Comparison of ENCODE assay signal across 8 cellular contexts in genomic region chr7:151340794-151341356, GRCh38. TPM values are rescaled to one million over a fixed set of nuclear protein-coding genes. Genes with fewer than 3 reads are reported as not detected.
DNase-seq lines count a peak whose midpoint lies in the region; ATAC-seq and TF ChIP-seq lines count a peak whose summit lies in the region.

No MANE protein-coding gene starts in this region.

- TF ChIP-seq CTCF in PC-9 (conservative IDR thresholded peaks at IDR 0.05) (no peak), osteoblast (IDR thresholded peaks at IDR 0.05; ENCODE audit: extremely low read depth, low read depth, low read length) (peak; percentile 9)

- H2AFZ ChIP-seq in PC-9, result peak overlapping the region; percentile 75
- peak overlapping the region; percentile 90 for H2AFZ ChIP-seq in osteoblast (ENCODE audit: low read length)

- POLR2A ChIA-PET in CD4-positive, alpha-beta memory T cell (lab: Charles Lee; ENCODE audit: partially characterized antibody), result interaction anchor here (0.7 to 4.4 kb wide), 10 partner anchors 11 to 312 kb away, joined by 3 to 49 read pairs (median 4); partner anchors contain the start of genes ABCB8, ABCF2, CRYGN and WDR86
- POLR2A ChIA-PET in PC-9 (lab: Charles Lee; ENCODE audit: unreplicated experiment), result interaction anchor here (0.7 to 0.8 kb wide), 3 partner anchors 413 to 1370 kb away, joined by 3 to 9 read pairs (median 4); partner anchors contain the start of gene GALNT11

- no peaks in the 10 kb centered on the region for H3K27me3 ChIP-seq in CD4-positive, alpha-beta memory T cell (ENCODE audit: insufficient read depth, low read length)
- H3K27me3 ChIP-seq in PC-9 (ENCODE audit: insufficient read depth, low read depth) (no peaks in the 10 kb centered on the region), esophagus (ENCODE audit: control insufficient read depth in 1 of 2, insufficient read depth in 2 of 2, low read length in 2 of 2) (no peaks in the 10 kb centered on the region), osteoblast (ENCODE audit: insufficient read depth, low read length) (no peaks in the 10 kb centered on the region)

- H3K4me3 ChIP-seq in CD4-positive, alpha-beta memory T cell (ENCODE audit: low read length in 2 of 2), result no peak overlapping the region
- H3K4me3 ChIP-seq in PC-9 (peak overlapping the region; percentile 87; the same call in 1 of the 2 replicates), esophagus (ENCODE audit: low read depth in 1 of 2, low read length in 2 of 2) (peak overlapping the region in 1 of 2 donors; percentile 94), osteoblast (ENCODE audit: insufficient read depth, low read length) (peak overlapping the region; percentile 88)

- H3K36me3 Mint-ChIP-seq in CD4-positive, alpha-beta memory T cell, result peaks cover 17 to 25% of the 10 kb centered on the region in 2 donors

- H3K27ac Mint-ChIP-seq in CD4-positive, alpha-beta memory T cell, result peak overlapping the region; percentile 86 to 97 (median 89)

- CTCF ChIA-PET in CD4-positive, alpha-beta memory T cell (lab: Charles Lee; ENCODE audit: partially characterized antibody), result interaction anchor here (0.6 to 6.4 kb wide), 5 partner anchors 10 to 97 kb away, joined by 3 to 52 read pairs (median 3); no protein-coding TSS in a partner anchor
- CTCF ChIA-PET in PC-9 (lab: Charles Lee), result interaction anchor here (0.6 kb wide), 1 partner anchor 750 kb away, joined by 4 read pairs; no protein-coding TSS in a partner anchor

- peaks cover 22% of the 10 kb centered on the region for H3K79me2 ChIP-seq in PC-9 (ENCODE audit: low read depth)
- H3K79me2 ChIP-seq in osteoblast (ENCODE audit: insufficient read depth, low read length), result peaks cover 18% of the 10 kb centered on the region

- H3F3A ChIP-seq in PC-9 (ENCODE audit: insufficient read depth, low read depth), result peaks cover 11% of the 10 kb centered on the region; the same call in 1 of the 2 replicates

- H3K4me1 Mint-ChIP-seq in CD4-positive, alpha-beta memory T cell, result peaks cover 19 to 40% (median 28%) of the 10 kb centered on the region in 4 donors

- ATAC-seq in HG02623 (IDR thresholded peaks at IDR 0.05; ENCODE audit: unreplicated experiment), result no peak
- ATAC-seq in GM18519 (IDR thresholded peaks at IDR 0.05; ENCODE audit: low FRiP score, unreplicated experiment), result no peak

- peak in 1 of 5 donors; percentile 14 for DNase-seq in CD4-positive, alpha-beta memory T cell
- no peak for DNase-seq in PC-9
- peak; percentile 37 for DNase-seq in osteoblast (ENCODE audit: insufficient read length, low spot score, missing footprints)
- DNase-seq in NCI-H510A (lab: John Stamatoyannopoulos, UW), result no peak
- DNase-seq in 8988T, result no peak

- peak overlapping the region; percentile 81 for H3K27ac ChIP-seq in CD4-positive, alpha-beta memory T cell (ENCODE audit: low read depth, low read length)
- no peak overlapping the region for H3K27ac ChIP-seq in PC-9
- peak overlapping the region; percentile 73 to 78 for H3K27ac ChIP-seq in esophagus (ENCODE audit: low read depth in 2 of 2, low read length in 1 of 2)
- H3K27ac ChIP-seq in osteoblast (ENCODE audit: low read depth, low read length), result no peak overlapping the region

- H3K27me3 Mint-ChIP-seq in CD4-positive, alpha-beta memory T cell, result no peaks in the 10 kb centered on the region

- peaks cover 28% of the 10 kb centered on the region for H3K4me1 ChIP-seq in CD4-positive, alpha-beta memory T cell (ENCODE audit: insufficient read depth, low read length)
- H3K4me1 ChIP-seq in PC-9 (replicated peaks; ENCODE audit: insufficient read depth) (peaks cover 19% of the 10 kb centered on the region), esophagus (ENCODE audit: control insufficient read depth in 2 of 2, insufficient read depth in 2 of 2, low read length in 1 of 2) (peaks cover 0 to 3% of the 10 kb centered on the region in 2 donors), osteoblast (ENCODE audit: insufficient read depth, low read length) (peaks cover 10% of the 10 kb centered on the region)

- peaks cover 0 to 5% (median 3%) of the 10 kb centered on the region in 8 donors for H3K9me3 Mint-ChIP-seq in CD4-positive, alpha-beta memory T cell

- peak overlapping the region; percentile 68 to 89 (median 82) for H3K4me3 Mint-ChIP-seq in CD4-positive, alpha-beta memory T cell

- peaks cover 20% of the 10 kb centered on the region; the same call in 1 of the 2 replicates for H4K20me1 ChIP-seq in PC-9 (ENCODE audit: insufficient read depth)
- H4K20me1 ChIP-seq in osteoblast (ENCODE audit: insufficient read depth, low read length), result peaks cover 4% of the 10 kb centered on the region

- H3K9me2 ChIP-seq in PC-9 (ENCODE audit: insufficient read depth), result no peaks in the 10 kb centered on the region

- no peaks in the 10 kb centered on the region for H3K9me3 ChIP-seq in CD4-positive, alpha-beta memory T cell (ENCODE audit: control insufficient read depth in 1 of 2, low read length in 2 of 2)
- H3K9me3 ChIP-seq in PC-9 (ENCODE audit: insufficient read depth, low read depth) (no peaks in the 10 kb centered on the region), esophagus (ENCODE audit: control insufficient read depth in 2 of 2, insufficient read depth in 1 of 2, low read depth in 1 of 2, low read length in 1 of 2) (no peaks in the 10 kb centered on the region), osteoblast (ENCODE audit: low read depth, low read length) (no peaks in the 10 kb centered on the region)

- intact Hi-C loops in CD4-positive, alpha-beta memory T cell (cut with micrococcal nuclease), result loop anchor here (1.0 to 10.0 kb wide), 4 partner anchors 9 to 536 kb away; partner anchors contain the start of gene PRKAG2
- intact Hi-C loops in PC-9 (cut with micrococcal nuclease; ENCODE audit: unreplicated experiment), result no loop called here

- H3K36me3 ChIP-seq in CD4-positive, alpha-beta memory T cell (ENCODE audit: insufficient read depth, low read length), result peaks cover 7% of the 10 kb centered on the region
- H3K36me3 ChIP-seq in PC-9 (ENCODE audit: low read depth) (peaks cover 9% of the 10 kb centered on the region; the same call in 1 of the 2 replicates), esophagus (ENCODE audit: control insufficient read depth in 2 of 2, insufficient read depth in 2 of 2, low read length in 1 of 2) (no peaks in the 10 kb centered on the region), osteoblast (ENCODE audit: insufficient read depth, low read length) (peaks cover 7% of the 10 kb centered on the region)

- H3K4me2 ChIP-seq in PC-9 (peak overlapping the region; percentile 66), osteoblast (ENCODE audit: insufficient read depth, low read length) (peak overlapping the region; percentile 78)

- no TSS peak for BruUV-seq in PC-9 (replicated peaks; lab: Mats Ljungman, UMichigan)

- 55 to 64% methylated on average over 12 of the region's 12 CpGs for WGBS in esophagus, 2 donors

RNA-seq across cellular contexts. Expression of gene NUB1, which starts 0.7 kb away (rescaled TPM):
- 100 to 1,000 TPM; 116 to 119 TPM for total RNA-seq in CD4-positive, alpha-beta memory T cell
- 10 to 100 TPM; 50.1 to 77.0 TPM for polyA plus RNA-seq in CD4-positive, alpha-beta memory T cell
- total RNA-seq in PC-9 (2021) (63.8 and 80.6 TPM in 2 replicates), osteoblast (48.9 and 50.7 TPM in 2 replicates)
- polyA plus RNA-seq in esophagus, result 10 to 100 TPM; 12.1 to 15.5 TPM

Comparison
In these comparisons a context has a peak if more than half of its experiments do, and no peak if none do; other contexts are left out.
1. H3K27ac ChIP-seq: peak in CD4-positive, alpha-beta memory T cell (single experiment) and esophagus (2 of 2); none in PC-9 (single experiment) and osteoblast (single experiment).
2. H3K4me3 ChIP-seq: peak in PC-9 (single experiment) and osteoblast (single experiment); none in CD4-positive, alpha-beta memory T cell (0 of 2).